ENCODE assay signal across 8 cellular contexts in genomic region chr5:113513384-113514262, GRCh38. TPM values are rescaled to one million over a fixed set of nuclear protein-coding genes. Genes with fewer than 3 reads are reported as not detected.
A peak's percentile ranks its signal among the peaks of the same experiment; 100 is the strongest.
DNase-seq lines count a peak whose midpoint lies in the region; ATAC-seq and TF ChIP-seq lines count a peak whose summit lies in the region.

Gene YTHDC2, plus strand, starts transcription at chr5:113513694. Its CDS starts 202 bp downstream, at chr5:113513896.

- ATAC-seq in HG02870 (IDR thresholded peaks at IDR 0.05; ENCODE audit: unreplicated experiment): peak; percentile 97
- peak; percentile 99 for ATAC-seq in right cardiac atrium
- ATAC-seq in aorta (ENCODE audit: low FRiP score): peak; percentile 99

- H3K4me3 ChIP-seq in right cardiac atrium (ENCODE audit: low read length): peak within 1 kb of the TSS; percentile 75
- peak within 1 kb of the TSS; percentile 94 for H3K4me3 ChIP-seq in rectal smooth muscle tissue (ENCODE audit: low read length)
- peak within 1 kb of the TSS; percentile 81 to 87 for H3K4me3 ChIP-seq in aorta (ENCODE audit: low read length in 2 of 2)

- H3K9me3 ChIP-seq in right cardiac atrium (ENCODE audit: control insufficient read depth, low read length) (no peaks in the 10 kb centered on the region), aorta (ENCODE audit: control insufficient read depth, low read length) (no peaks in the 10 kb centered on the region)

- H3K36me3 ChIP-seq in rectal smooth muscle tissue (ENCODE audit: control insufficient read depth, insufficient read depth, low read length) (peaks cover 2% of the 10 kb centered on the region), aorta (ENCODE audit: control insufficient read depth in 1 of 2, insufficient read depth in 2 of 2, low read length in 1 of 2) (no peaks in the 10 kb centered on the region)

- H3K4me1 ChIP-seq in right cardiac atrium (ENCODE audit: control insufficient read depth, insufficient read depth, low read length) (no peaks in the 10 kb centered on the region), rectal smooth muscle tissue (ENCODE audit: control insufficient read depth, insufficient read depth, low read length) (no peaks in the 10 kb centered on the region), aorta (ENCODE audit: control insufficient read depth in 1 of 2, insufficient read depth in 2 of 2, low read length in 2 of 2) (peaks cover 2 to 8% of the 10 kb centered on the region in 2 donors)

- peak within 1 kb of the TSS; percentile 91 for H3K27ac ChIP-seq in right cardiac atrium (ENCODE audit: low read length)
- H3K27ac ChIP-seq in rectal smooth muscle tissue (ENCODE audit: low read depth, low read length): peak within 1 kb of the TSS; percentile 93
- peak within 1 kb of the TSS; percentile 89 to 94 for H3K27ac ChIP-seq in aorta (ENCODE audit: low read depth in 1 of 2, low read length in 2 of 2)

- intact Hi-C loops in right cardiac atrium (cut with DNase I): loop anchor here in 2 of 4 donors (5.0 to 10.0 kb wide), 4 partner anchors 136 to 519 kb away; no protein-coding TSS in a partner anchor
- intact Hi-C loops in aorta (cut with DNase I): loop anchor here (5.0 to 10.0 kb wide), 2 partner anchors 136 to 519 kb away; no protein-coding TSS in a partner anchor

- DNase-seq in NCI-H146 (lab: John Stamatoyannopoulos, UW) (peak; percentile 91), T-helper 2 cell (peak; percentile 64 to 93 (median 84)), anterior cingulate cortex (lab: John Stamatoyannopoulos, UW) (peak in 57 of 58 donors; percentile 14 to 88 (median 75)), right cardiac atrium (peak; percentile 91 to 96 (median 95)), aorta (peak; percentile 91 to 96)

- peak within 1 kb of the TSS; percentile 93 for H3K9ac ChIP-seq in rectal smooth muscle tissue (ENCODE audit: low read length)

- peak; percentile 89 for TF ChIP-seq POLR2A in GM15510 (IDR thresholded peaks at IDR 0.05; ENCODE audit: borderline replicate concordance, extremely low read depth, insufficient read length)

- H3K27me3 ChIP-seq in right cardiac atrium (ENCODE audit: control insufficient read depth, insufficient read depth) (no peaks in the 10 kb centered on the region), rectal smooth muscle tissue (ENCODE audit: control insufficient read depth, insufficient read depth, low read length) (no peaks in the 10 kb centered on the region), aorta (ENCODE audit: control insufficient read depth in 1 of 2, insufficient read depth in 2 of 2, low read length in 1 of 2) (no peaks in the 10 kb centered on the region)

- under 1% methylated on average over 69 of the region's 69 CpGs for WGBS in right cardiac atrium
- 0% methylated on average over 68 to 69 of the region's 69 CpGs for WGBS in aorta, 2 donors

RNA-seq across cellular contexts. Expression of gene YTHDC2, which starts in this region (rescaled TPM):
- total RNA-seq in right cardiac atrium (10 to 100 TPM; 12.3 to 21.1 (median 18.5) TPM), aorta (10 to 100 TPM; 34.1 to 37.6 TPM)
- polyA plus RNA-seq in right cardiac atrium (6.4 TPM), aorta (10 to 100 TPM in 1 of 2 donors, 1 to 10 TPM in 1; 5.5 to 20.3 TPM)

Comparison
In these comparisons a context has a peak if more than half of its experiments do, and no peak if none do; other contexts are left out.
1. Peak in every context shown above with its lines: DNase-seq, ATAC-seq, H3K4me3 ChIP-seq and H3K27ac ChIP-seq.